20 cellular contexts compared by ENCODE assay signal in the genomic region with DNA sequence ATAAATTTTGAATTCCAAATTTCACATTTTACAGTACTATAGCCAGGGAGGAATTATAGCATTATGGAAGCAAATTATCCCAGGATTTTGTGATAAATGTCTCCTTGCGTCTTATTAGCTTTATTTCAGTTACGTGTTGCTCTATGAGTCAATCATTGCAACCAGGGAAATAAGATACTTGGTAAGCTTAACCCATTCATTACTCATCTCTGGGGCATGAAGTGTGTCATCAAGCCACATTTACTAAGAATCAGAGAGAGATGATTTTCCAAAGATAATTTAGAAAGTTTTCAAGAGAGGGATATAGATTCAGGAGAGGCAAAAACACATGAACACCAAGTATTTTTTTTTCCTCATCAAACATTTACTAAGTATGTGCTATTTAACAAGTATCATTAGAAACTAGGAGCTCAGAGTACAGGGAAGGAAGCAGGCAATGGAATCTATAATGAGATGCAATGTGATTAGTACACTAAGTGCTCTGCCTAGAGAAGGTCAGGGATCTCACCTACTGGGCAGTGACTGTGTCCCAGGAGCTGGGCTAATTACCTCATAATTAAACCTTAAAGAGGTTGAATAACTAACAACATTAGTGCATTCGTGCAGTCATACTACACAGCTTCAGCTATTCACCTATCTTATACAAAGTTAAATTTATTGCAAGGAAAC.
DNase-seq lines count a peak whose midpoint lies in the region; ATAC-seq and TF ChIP-seq lines count a peak whose summit lies in the region.
"Had no signal": no experiment of that assay in that cellular context is flagged by ENCODE, and none has a peak within 500 bp of the region (broad histone marks: within the 10 kb centered on the region; RNA-seq: fewer than 3 reads in every experiment).

No MANE protein-coding gene starts in this region.

- H3K27ac ChIP-seq in breast epithelium (no peak overlapping the region), foreskin keratinocyte (peak overlapping the region; percentile 7)
- H3K27ac ChIP-seq: heart left ventricle had no signal

- TF ChIP-seq POLR2A in breast epithelium (IDR thresholded peaks at IDR 0.05) = no peak

- H3K36me3 Mint-ChIP-seq in MCF 10A (ENCODE audit: insufficient read depth, unreplicated experiment) = no peaks in the 10 kb centered on the region
- H3K36me3 Mint-ChIP-seq: stimulated activated effector memory CD8-positive, alpha-beta T cell treated with anti-CD3 and anti-CD28 coated beads, Interleukin-12 subunit alpha, Interleukin-12 subunit beta, amount 100 ng/mL, for 72 hours had no signal

- no peaks in the 10 kb centered on the region for H3K4me1 Mint-ChIP-seq in MCF 10A (ENCODE audit: insufficient read depth, unreplicated experiment)
- H3K4me1 Mint-ChIP-seq: activated CD4-positive, alpha-beta T cell treated with anti-CD3 and anti-CD28 coated beads for 36 hours; nephron progenitor cell; stimulated activated effector memory CD8-positive, alpha-beta T cell treated with anti-CD3 and anti-CD28 coated beads, Interleukin-12 subunit alpha, Interleukin-12 subunit beta, amount 100 ng/mL, for 72 hours had no signal

- BruUV-seq in MCF 10A (replicated peaks; lab: Mats Ljungman, UMichigan) = no TSS peak

- ATAC-seq in foreskin keratinocyte (peak; percentile 100), GM21717 (IDR thresholded peaks at IDR 0.05; ENCODE audit: unreplicated experiment) (no peak), HG02884 (IDR thresholded peaks at IDR 0.05; ENCODE audit: unreplicated experiment) (no peak)
- ATAC-seq: activated CD4-positive, alpha-beta T cell treated with anti-CD3 and anti-CD28 coated beads for 36 hours; heart left ventricle; K562; stimulated activated effector memory CD8-positive, alpha-beta T cell treated with anti-CD3 and anti-CD28 coated beads, Interleukin-12 subunit alpha, Interleukin-12 subunit beta, amount 100 ng/mL, for 72 hours had no signal

- intact Hi-C loops in MCF 10A (cut with micrococcal nuclease) = no loop called here
- intact Hi-C loops in breast epithelium (cut with DNase I; ENCODE audit: low total_unique reads) = no loop called here

- H3K4me3 Mint-ChIP-seq in MCF 10A (ENCODE audit: unreplicated experiment) = no peak overlapping the region
- H3K4me3 Mint-ChIP-seq: activated CD4-positive, alpha-beta T cell treated with anti-CD3 and anti-CD28 coated beads for 36 hours; nephron progenitor cell; stimulated activated effector memory CD8-positive, alpha-beta T cell treated with anti-CD3 and anti-CD28 coated beads, Interleukin-12 subunit alpha, Interleukin-12 subunit beta, amount 100 ng/mL, for 72 hours had no signal

- H3K4me1 ChIP-seq in breast epithelium (no peaks in the 10 kb centered on the region), foreskin keratinocyte (peaks cover 12% of the 10 kb centered on the region)
- H3K4me1 ChIP-seq: heart left ventricle had no signal

- H3K27me3 ChIP-seq in breast epithelium = no peaks in the 10 kb centered on the region
- no peaks in the 10 kb centered on the region for H3K27me3 ChIP-seq in foreskin keratinocyte
- H3K27me3 ChIP-seq: heart left ventricle had no signal

- peaks cover 56% of the 10 kb centered on the region for H3K27me3 Mint-ChIP-seq in MCF 10A (ENCODE audit: insufficient read depth, unreplicated experiment)
- H3K27me3 Mint-ChIP-seq: activated CD4-positive, alpha-beta T cell treated with anti-CD3 and anti-CD28 coated beads for 36 hours had no signal

- TF ChIP-seq CTCF in MCF 10A (IDR thresholded peaks at IDR 0.05; ENCODE audit: unreplicated experiment) (no peak), breast epithelium (IDR thresholded peaks at IDR 0.05) (no peak), foreskin keratinocyte (conservative IDR thresholded peaks at IDR 0.05) (no peak)

- H3K9me3 ChIP-seq in breast epithelium = no peaks in the 10 kb centered on the region
- H3K9me3 ChIP-seq: heart left ventricle had no signal

- H3K27ac Mint-ChIP-seq in MCF 10A (ENCODE audit: low read depth, unreplicated experiment) = no peak overlapping the region
- H3K27ac Mint-ChIP-seq: activated CD4-positive, alpha-beta T cell treated with anti-CD3 and anti-CD28 coated beads for 36 hours; nephron progenitor cell; stimulated activated effector memory CD8-positive, alpha-beta T cell treated with anti-CD3 and anti-CD28 coated beads, Interleukin-12 subunit alpha, Interleukin-12 subunit beta, amount 100 ng/mL, for 72 hours had no signal

- no peaks in the 10 kb centered on the region for H3K36me3 ChIP-seq in breast epithelium
- H3K36me3 ChIP-seq: heart left ventricle had no signal

- CTCF ChIA-PET in MCF 10A (lab: Yijun Ruan, JAX) = interaction anchor here (0.5 to 0.6 kb wide), 2 partner anchors 98 to 664 kb away, joined by 3 to 5 read pairs; no protein-coding TSS in a partner anchor

- DNase-seq in MCF 10A (ENCODE audit: unreplicated experiment) = peak; percentile 26
- DNase-seq in breast epithelium (ENCODE audit: low spot score in 2 of 2) = no peak
- DNase-seq in amniotic stem cell (lab: John Stamatoyannopoulos, UW) = peak; percentile 49
- peak; percentile 68 to 88 for DNase-seq in foreskin keratinocyte
- DNase-seq in DMS153 (lab: John Stamatoyannopoulos, UW) = no peak
- no peak for DNase-seq in central memory CD4-positive, alpha-beta T cell
- DNase-seq: activated CD4-positive, alpha-beta T cell treated with anti-CD3 and anti-CD28 coated beads for 36 hours; activated effector memory CD4-positive, alpha-beta T cell treated with anti-CD3 and anti-CD28 coated beads, Interleukin-2, amount 50 U/mL, for 16 hours; C1 segment of cervical spinal cord; cortex of kidney; DMS53; erythroblast; heart left ventricle; NCI-H1105 treated with DMSO at 0.1 percent for 48 hours; nephron progenitor cell; SIG-M5 had no signal

- H3K9me3 Mint-ChIP-seq in MCF 10A (ENCODE audit: unreplicated experiment) = no peaks in the 10 kb centered on the region
- H3K9me3 Mint-ChIP-seq: nephron progenitor cell had no signal

- POLR2A ChIA-PET in MCF 10A (lab: Yijun Ruan, JAX) = interaction anchor here (0.7 kb wide), 1 partner anchor 1188 kb away, joined by 3 read pairs; no protein-coding TSS in a partner anchor

- no peak overlapping the region for H3K4me3 ChIP-seq in breast epithelium
- H3K4me3 ChIP-seq: heart left ventricle, K562 had no signal

Comparison
In these comparisons a context has a peak if more than half of its experiments do, and no peak if none do; other contexts are left out.
1. DNase-seq: peak in MCF 10A (single experiment), amniotic stem cell (single experiment) and foreskin keratinocyte (2 of 2); none in breast epithelium (0 of 2), DMS153 (single experiment) and central memory CD4-positive, alpha-beta T cell (single experiment).